In the genomic region with DNA sequence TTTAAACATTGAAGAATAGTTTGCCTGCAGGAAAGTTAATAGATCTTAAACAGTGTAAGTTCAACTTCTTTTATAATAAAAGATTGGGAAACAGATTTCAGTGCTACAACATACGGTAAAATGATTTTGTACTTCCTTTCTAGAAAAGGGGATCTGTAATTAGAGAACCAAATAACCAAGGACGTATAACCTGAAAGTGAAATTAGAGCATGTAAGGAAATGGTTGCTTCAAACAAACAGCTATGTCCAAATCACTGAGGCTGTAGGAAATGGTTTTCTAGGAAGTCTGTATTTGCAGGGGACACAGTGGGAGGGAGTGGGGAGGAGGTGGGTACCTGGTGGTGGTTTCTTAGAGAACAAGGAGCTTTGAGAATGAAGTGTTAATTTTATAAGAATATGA, we compare ENCODE assay signal across 22 cellular contexts. TPM values are rescaled to one million over a fixed set of nuclear protein-coding genes. Genes with fewer than 3 reads are reported as not detected.
DNase-seq lines count a peak whose midpoint lies in the region; ATAC-seq and TF ChIP-seq lines count a peak whose summit lies in the region.
"Had no signal": no experiment of that assay in that cellular context is flagged by ENCODE, and none has a peak within 500 bp of the region (broad histone marks: within the 10 kb centered on the region; RNA-seq: fewer than 3 reads in every experiment).

No MANE protein-coding gene starts in this region.

- H3K9me3 ChIP-seq in spleen: no peaks in the 10 kb centered on the region
- H3K9me3 ChIP-seq: ascending aorta, BE2C had no signal

- no peaks in the 10 kb centered on the region for H3K27me3 ChIP-seq in spleen (replicated peaks in 1 of 7)
- H3K27me3 ChIP-seq: ascending aorta, BE2C, MG63, right atrium auricular region had no signal

- intact Hi-C loops in spleen (cut with DNase I; ENCODE audit: low total_unique reads): no loop called here

- TF ChIP-seq POLR2A in spleen (IDR thresholded peaks at IDR 0.05): no peak

- CTCF ChIA-PET in WTC11 (lab: Charles Lee): interaction anchor here (0.7 to 1.0 kb wide), 3 partner anchors 44 to 58 kb away, joined by 3 to 4 read pairs (median 3); partner anchors contain the start of gene EXOC6

- POLR2A ChIA-PET in WTC11 (lab: Charles Lee): no interaction called here

- H3K27me3 Mint-ChIP-seq in WTC11 (ENCODE audit: low read depth): peaks cover 3% of the 10 kb centered on the region; the same call in 1 of the 2 replicates

- in situ Hi-C loops in GM13976 (cut with MboI; ENCODE audit: low sequenced_read_pairs, unreplicated experiment): no loop called here

- H3K36me3 Mint-ChIP-seq in WTC11: no peaks in the 10 kb centered on the region
- H3K36me3 Mint-ChIP-seq: activated naive CD4-positive, alpha-beta T cell treated with anti-CD3 and anti-CD28 coated beads, Interleukin-2, amount 10 ng/mL, durations not matched to agents 7 days and 5 days had no signal

- H3K27ac Mint-ChIP-seq in WTC11: peak overlapping the region; percentile 21; the same call in 1 of the 2 replicates
- H3K27ac Mint-ChIP-seq: activated CD8-positive, alpha-beta T cell treated with anti-CD3 and anti-CD28 coated beads, Interleukin-2, amount 10 ng/mL, durations not matched to agents 7 days and 5 days; activated naive CD4-positive, alpha-beta T cell treated with anti-CD3 and anti-CD28 coated beads, Interleukin-2, amount 10 ng/mL, durations not matched to agents 7 days and 5 days; activated T-cell treated with anti-CD3 and anti-CD28 coated beads, Interleukin-2, amount 50 U/mL, for 24 hours; T-helper 17 cell had no signal

- DNase-seq in GM13976 (ENCODE audit: low spot score) (peak; percentile 41), NAMALWA (ENCODE audit: low spot score) (peak; percentile 18), WTC11 (ENCODE audit: low spot score) (no peak), spleen (no peak)
- DNase-seq: activated CD4-positive, CD25-positive, alpha-beta regulatory T cell; activated CD8-positive, alpha-beta T cell treated with anti-CD3 and anti-CD28 coated beads, Interleukin-2, amount 10 ng/mL, durations not matched to agents 7 days and 5 days; activated naive CD4-positive, alpha-beta T cell treated with anti-CD3 and anti-CD28 coated beads, Interleukin-2, amount 10 ng/mL, durations not matched to agents 7 days and 5 days; activated T-cell treated with anti-CD3 and anti-CD28 coated beads, Interleukin-2, amount 50 U/mL, for 24 hours; BE2C; H9; MG63; NCI-H2081; NCI-H446 treated with DMSO at 0.1 percent for 48 hours; T-helper 17 cell had no signal

- H3K4me1 Mint-ChIP-seq in WTC11: peaks cover 32% of the 10 kb centered on the region
- H3K4me1 Mint-ChIP-seq: central memory CD8-positive, alpha-beta T cell had no signal

- H3K4me1 ChIP-seq in spleen: peaks cover 11 to 48% (median 34%) of the 10 kb centered on the region in 6 donors
- H3K4me1 ChIP-seq: ascending aorta, BE2C, right atrium auricular region had no signal

- no peaks in the 10 kb centered on the region for H3K36me3 ChIP-seq in spleen
- H3K36me3 ChIP-seq: ascending aorta, BE2C, MG63, right atrium auricular region had no signal

- H3K9me3 Mint-ChIP-seq in WTC11: no peaks in the 10 kb centered on the region
- H3K9me3 Mint-ChIP-seq: activated naive CD4-positive, alpha-beta T cell treated with anti-CD3 and anti-CD28 coated beads, Interleukin-2, amount 10 ng/mL, durations not matched to agents 7 days and 5 days; activated T-cell treated with anti-CD3 and anti-CD28 coated beads, Interleukin-2, amount 50 U/mL, for 24 hours; central memory CD8-positive, alpha-beta T cell; H9 had no signal

- peak overlapping the region; percentile 39 to 85 (median 68) for H3K27ac ChIP-seq in spleen
- H3K27ac ChIP-seq: ascending aorta, right atrium auricular region had no signal

- no peak overlapping the region for H3K4me3 ChIP-seq in spleen
- H3K4me3 ChIP-seq: ascending aorta, MG63, right atrium auricular region had no signal

- H3K4me3 Mint-ChIP-seq in WTC11: no peak overlapping the region
- H3K4me3 Mint-ChIP-seq: activated CD8-positive, alpha-beta T cell treated with anti-CD3 and anti-CD28 coated beads, Interleukin-2, amount 10 ng/mL, durations not matched to agents 7 days and 5 days; activated naive CD4-positive, alpha-beta T cell treated with anti-CD3 and anti-CD28 coated beads, Interleukin-2, amount 10 ng/mL, durations not matched to agents 7 days and 5 days; activated T-cell treated with anti-CD3 and anti-CD28 coated beads, Interleukin-2, amount 50 U/mL, for 24 hours; central memory CD8-positive, alpha-beta T cell; H9; T-helper 17 cell had no signal

- TF ChIP-seq CTCF in GM13976 (IDR thresholded peaks at IDR 0.05; ENCODE audit: borderline replicate concordance, control extremely low read depth, extremely low read depth, insufficient read depth, missing control alignments) (no peak), WTC11 (IDR thresholded peaks at IDR 0.05) (no peak), spleen (IDR thresholded peaks at IDR 0.05 in 8 of 11, conservative IDR thresholded peaks at IDR 0.05 in 3 of 11) (no peak)

- WGBS in spleen, 5 donors: 10 to 19% (median 16%) methylated on average over 2 of the region's 2 CpGs

- ATAC-seq in WTC11: no peak
- ATAC-seq in GM18907 (IDR thresholded peaks at IDR 0.05; ENCODE audit: unreplicated experiment): no peak
- no peak for ATAC-seq in GM18517 (IDR thresholded peaks at IDR 0.05; ENCODE audit: unreplicated experiment)
- ATAC-seq in GM21515 (IDR thresholded peaks at IDR 0.05; ENCODE audit: unreplicated experiment): no peak
- ATAC-seq: activated CD8-positive, alpha-beta T cell treated with anti-CD3 and anti-CD28 coated beads, Interleukin-2, amount 10 ng/mL, durations not matched to agents 7 days and 5 days; esophagus mucosa; Right ventricle myocardium inferior; T-helper 17 cell had no signal

TF ChIP-seq in WTC11, 78 proteins besides CTCF, POLR2A, EP300 and RAD21 (continues in another document):
- TF ChIP-seq GTF2I (CRISPR knock-in tag; conservative IDR thresholded peaks at IDR 0.05): no peak
- TF ChIP-seq, protein P1, sequence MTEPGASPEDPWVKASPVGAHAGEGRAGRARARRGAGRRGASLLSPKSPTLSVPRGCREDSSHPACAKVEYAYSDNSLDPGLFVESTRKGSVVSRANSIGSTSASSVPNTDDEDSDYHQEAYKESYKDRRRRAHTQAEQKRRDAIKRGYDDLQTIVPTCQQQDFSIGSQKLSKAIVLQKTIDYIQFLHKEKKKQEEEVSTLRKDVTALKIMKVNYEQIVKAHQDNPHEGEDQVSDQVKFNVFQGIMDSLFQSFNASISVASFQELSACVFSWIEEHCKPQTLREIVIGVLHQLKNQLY (CRISPR knock-in tag; IDR thresholded peaks at IDR 0.05): no peak
- TF ChIP-seq ZNF416 (CRISPR knock-in tag; IDR thresholded peaks at IDR 0.05): no peak
- TF ChIP-seq, protein P2, sequence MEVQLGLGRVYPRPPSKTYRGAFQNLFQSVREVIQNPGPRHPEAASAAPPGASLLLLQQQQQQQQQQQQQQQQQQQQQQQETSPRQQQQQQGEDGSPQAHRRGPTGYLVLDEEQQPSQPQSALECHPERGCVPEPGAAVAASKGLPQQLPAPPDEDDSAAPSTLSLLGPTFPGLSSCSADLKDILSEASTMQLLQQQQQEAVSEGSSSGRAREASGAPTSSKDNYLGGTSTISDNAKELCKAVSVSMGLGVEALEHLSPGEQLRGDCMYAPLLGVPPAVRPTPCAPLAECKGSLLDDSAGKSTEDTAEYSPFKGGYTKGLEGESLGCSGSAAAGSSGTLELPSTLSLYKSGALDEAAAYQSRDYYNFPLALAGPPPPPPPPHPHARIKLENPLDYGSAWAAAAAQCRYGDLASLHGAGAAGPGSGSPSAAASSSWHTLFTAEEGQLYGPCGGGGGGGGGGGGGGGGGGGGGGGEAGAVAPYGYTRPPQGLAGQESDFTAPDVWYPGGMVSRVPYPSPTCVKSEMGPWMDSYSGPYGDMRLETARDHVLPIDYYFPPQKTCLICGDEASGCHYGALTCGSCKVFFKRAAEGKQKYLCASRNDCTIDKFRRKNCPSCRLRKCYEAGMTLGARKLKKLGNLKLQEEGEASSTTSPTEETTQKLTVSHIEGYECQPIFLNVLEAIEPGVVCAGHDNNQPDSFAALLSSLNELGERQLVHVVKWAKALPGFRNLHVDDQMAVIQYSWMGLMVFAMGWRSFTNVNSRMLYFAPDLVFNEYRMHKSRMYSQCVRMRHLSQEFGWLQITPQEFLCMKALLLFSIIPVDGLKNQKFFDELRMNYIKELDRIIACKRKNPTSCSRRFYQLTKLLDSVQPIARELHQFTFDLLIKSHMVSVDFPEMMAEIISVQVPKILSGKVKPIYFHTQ (CRISPR knock-in tag; IDR thresholded peaks at IDR 0.05): no peak
- no peak for TF ChIP-seq TEAD1 (CRISPR knock-in tag; IDR thresholded peaks at IDR 0.05)
- TF ChIP-seq FOXP4 (CRISPR knock-in tag; IDR thresholded peaks at IDR 0.05): no peak
- TF ChIP-seq TEAD4 (CRISPR knock-in tag; IDR thresholded peaks at IDR 0.05): no peak
- TF ChIP-seq RELA (CRISPR knock-in tag; IDR thresholded peaks at IDR 0.05; ENCODE audit: borderline replicate concordance): no peak
- no peak for TF ChIP-seq ZNF263 (CRISPR knock-in tag; IDR thresholded peaks at IDR 0.05; ENCODE audit: low read depth)
- no peak for TF ChIP-seq ZNF396 (CRISPR knock-in tag; IDR thresholded peaks at IDR 0.05; ENCODE audit: borderline replicate concordance)
- TF ChIP-seq CBFB (CRISPR knock-in tag; IDR thresholded peaks at IDR 0.05; ENCODE audit: low read depth): no peak
- no peak for TF ChIP-seq NR1H2 (CRISPR knock-in tag; IDR thresholded peaks at IDR 0.05)
- TF ChIP-seq KAT7 (CRISPR knock-in tag; IDR thresholded peaks at IDR 0.05; ENCODE audit: borderline replicate concordance): no peak
- no peak for TF ChIP-seq MYBL2 (CRISPR knock-in tag; IDR thresholded peaks at IDR 0.05)
- TF ChIP-seq SMAD3 (CRISPR knock-in tag; IDR thresholded peaks at IDR 0.05; ENCODE audit: borderline replicate concordance): no peak
- no peak for TF ChIP-seq HMGA2 (CRISPR knock-in tag; IDR thresholded peaks at IDR 0.05)
- TF ChIP-seq SOX15 (CRISPR knock-in tag; IDR thresholded peaks at IDR 0.05): no peak

RNA-seq across cellular contexts. Expression of gene EXOC6, which starts 57.9 kb away (rescaled TPM):
- total RNA-seq in WTC11 (2021): 4.4 to 5.0 TPM (median 4.5 TPM) in 3 replicates
- total RNA-seq in spleen: 10 to 100 TPM; 19.3 to 40.0 (median 31.5) TPM
- polyA plus RNA-seq in spleen: 10 to 100 TPM in 1 of 3 donors, 1 to 10 TPM in 2; 7.0 to 10.8 (median 8.8) TPM

Comparison
In these comparisons a context has a peak if more than half of its experiments do, and no peak if none do; other contexts are left out.
1. DNase-seq: peak in GM13976 (single experiment) and NAMALWA (single experiment); none in WTC11 (single experiment) and spleen (single experiment).